9 cellular contexts compared by ENCODE assay signal in genomic region chr12:92784795-92785562, GRCh38.
DNase-seq lines count a peak whose midpoint lies in the region; ATAC-seq and TF ChIP-seq lines count a peak whose summit lies in the region.
"Had no signal": no experiment of that assay in that cellular context is flagged by ENCODE, and none has a peak within 500 bp of the region (broad histone marks: within the 10 kb centered on the region; RNA-seq: fewer than 3 reads in every experiment).

No MANE protein-coding gene starts in this region.

- H3K36me3 ChIP-seq in esophagus squamous epithelium, result peaks cover 0 to 62% (median 3%) of the 10 kb centered on the region in 3 donors

- no peak for TF ChIP-seq POLR2A in esophagus squamous epithelium (IDR thresholded peaks at IDR 0.05)

- DNase-seq in DMS 273 treated with DMSO at 0.1 percent for 48 hours (lab: John Stamatoyannopoulos, UW) (peak; percentile 53), NCI-H2029 (lab: John Stamatoyannopoulos, UW) (peak; percentile 84), T follicular helper cell (ENCODE audit: low read depth) (peak; percentile 5), esophagus squamous epithelium (lab: John Stamatoyannopoulos, UW) (no peak), amniotic stem cell (lab: John Stamatoyannopoulos, UW) (no peak)

- no peak overlapping the region for H3K4me3 Mint-ChIP-seq in nephron
- H3K4me3 Mint-ChIP-seq: dendritic cell treated with granulocyte-macrophage colony-stimulating factor and Interleukin-4, amounts not matched to agents 40 ng/mL and 50 ng/mL, for 4 days had no signal

- no peak overlapping the region for H3K4me3 ChIP-seq in esophagus squamous epithelium

- TF ChIP-seq CTCF in esophagus squamous epithelium (IDR thresholded peaks at IDR 0.05), result peak in 5 of 6 experiments; percentile 43 to 71 (median 54)
- TF ChIP-seq CTCF in nephron (IDR thresholded peaks at IDR 0.05; ENCODE audit: unreplicated experiment in 3 of 3), result peak; percentile 44 to 68 (median 52)

- H3K27ac ChIP-seq in esophagus squamous epithelium, result no peak overlapping the region

- no peaks in the 10 kb centered on the region for H3K27me3 Mint-ChIP-seq in nephron (ENCODE audit: low read depth)
- H3K27me3 Mint-ChIP-seq: dendritic cell treated with granulocyte-macrophage colony-stimulating factor and Interleukin-4, amounts not matched to agents 40 ng/mL and 50 ng/mL, for 4 days had no signal

- H3K27me3 ChIP-seq in esophagus squamous epithelium, result no peaks in the 10 kb centered on the region

- ATAC-seq in GM19035 (IDR thresholded peaks at IDR 0.05; ENCODE audit: unreplicated experiment), result peak; percentile 98
- ATAC-seq in HG03095 (IDR thresholded peaks at IDR 0.05; ENCODE audit: unreplicated experiment), result peak; percentile 97

- no peaks in the 10 kb centered on the region for H3K9me3 ChIP-seq in esophagus squamous epithelium

- H3K4me1 Mint-ChIP-seq in nephron, result peaks cover 9% of the 10 kb centered on the region

- intact Hi-C loops in esophagus squamous epithelium (cut with DNase I), result no loop called here

- H3K27ac Mint-ChIP-seq in nephron, result no peak overlapping the region
- H3K27ac Mint-ChIP-seq: dendritic cell treated with granulocyte-macrophage colony-stimulating factor and Interleukin-4, amounts not matched to agents 40 ng/mL and 50 ng/mL, for 4 days had no signal

- no peaks in the 10 kb centered on the region for H3K9me3 Mint-ChIP-seq in nephron
- H3K9me3 Mint-ChIP-seq: dendritic cell treated with granulocyte-macrophage colony-stimulating factor and Interleukin-4, amounts not matched to agents 40 ng/mL and 50 ng/mL, for 4 days had no signal

- WGBS in esophagus squamous epithelium, 2 donors, result 43 to 71% methylated on average over 1 of the region's 1 CpG

- peaks cover 12% of the 10 kb centered on the region for H3K36me3 Mint-ChIP-seq in nephron (ENCODE audit: low read depth)

- peaks cover 0 to 7% (median 7%) of the 10 kb centered on the region in 3 donors for H3K4me1 ChIP-seq in esophagus squamous epithelium

Comparison
In these comparisons a context has a peak if more than half of its experiments do, and no peak if none do; other contexts are left out.
1. DNase-seq: peak in DMS 273 treated with DMSO at 0.1 percent for 48 hours (single experiment), NCI-H2029 (single experiment) and T follicular helper cell (single experiment); none in esophagus squamous epithelium (single experiment) and amniotic stem cell (single experiment).